In the genomic region with DNA sequence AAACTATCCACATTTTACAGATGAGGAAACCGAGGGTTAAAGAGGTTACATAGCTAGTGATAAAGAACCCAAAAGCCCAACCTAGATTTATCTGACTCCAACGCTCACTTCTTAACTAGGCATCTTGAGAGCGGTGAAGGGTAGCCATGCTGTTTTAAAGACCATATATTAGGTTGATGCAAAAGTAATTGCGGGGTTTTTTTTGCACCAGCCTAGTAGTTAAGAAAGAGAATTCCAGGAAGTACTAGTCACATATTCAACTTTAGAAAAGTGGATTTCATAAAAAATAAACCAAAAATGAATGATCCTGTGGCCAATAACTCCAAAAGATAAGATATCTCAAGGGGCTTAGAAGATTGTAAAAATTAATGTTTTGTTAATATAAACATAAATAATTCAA, we compare ENCODE assay signal across 19 cellular contexts.
"Had no signal": no experiment of that assay in that cellular context is flagged by ENCODE, and none has a peak within 500 bp of the region (broad histone marks: within the 10 kb centered on the region; RNA-seq: fewer than 3 reads in every experiment).

No MANE protein-coding gene starts in this region.

- H3K4me3 Mint-ChIP-seq: activated naive CD4-positive, alpha-beta T cell treated with anti-CD3 and anti-CD28 coated beads for 36 hours; nephron progenitor cell; T-helper 1 cell treated with Interleukin-12 subunit alpha and Interleukin-12 subunit beta and Interleukin-4 antibody, amounts not matched to agents 30 μg/mL and 1 μg/mL, for 36 hours had no signal

- H3K4me1 ChIP-seq: right lobe of liver, spleen had no signal

- H3K9me3 Mint-ChIP-seq: activated naive CD4-positive, alpha-beta T cell treated with anti-CD3 and anti-CD28 coated beads for 36 hours; T-helper 1 cell treated with Interleukin-12 subunit alpha and Interleukin-12 subunit beta and Interleukin-4 antibody, amounts not matched to agents 30 μg/mL and 1 μg/mL, for 36 hours had no signal

- H3K27ac Mint-ChIP-seq: activated naive CD4-positive, alpha-beta T cell treated with anti-CD3 and anti-CD28 coated beads for 36 hours; T-helper 1 cell treated with Interleukin-12 subunit alpha and Interleukin-12 subunit beta and Interleukin-4 antibody, amounts not matched to agents 30 μg/mL and 1 μg/mL, for 36 hours had no signal

- H3K27me3 Mint-ChIP-seq: brain had no signal

- DNase-seq: activated CD4-positive, alpha-beta T cell treated with anti-CD3 and anti-CD28 coated beads for 4 hours; activated CD4-positive, alpha-beta T cell treated with anti-CD3 and anti-CD28 coated beads, Interleukin-2, amount 50 U/mL, for 48 hours; activated CD4-positive, CD25-positive, alpha-beta regulatory T cell; activated naive CD4-positive, alpha-beta T cell treated with anti-CD3 and anti-CD28 coated beads for 36 hours; activated T-cell treated with anti-CD3 and anti-CD28 coated beads, Interleukin-2, amount 50 U/mL, for 48 hours; dermis blood vessel endothelial cell; effector CD8-positive, alpha-beta T cell; heart left ventricle; islet precursor cell; left cardiac atrium; nephron progenitor cell; nucleus accumbens; right lobe of liver; spleen; stimulated activated CD4-positive, alpha-beta T cell treated with anti-CD3 and anti-CD28 coated beads, Interleukin-4, amount 100 ng/mL, for 24 hours; stimulated activated naive CD8-positive, alpha-beta T cell treated with anti-CD3 and anti-CD28 coated beads, Interleukin-15, Interleukin-2, amounts not matched to agents 100 U/mL and 50 U/mL, for 24 hours; T1000 had no signal

- H3K27ac ChIP-seq: heart left ventricle, right lobe of liver, spleen had no signal

- H3K27me3 ChIP-seq: heart left ventricle, right lobe of liver, spleen had no signal

- H3K36me3 Mint-ChIP-seq: brain had no signal

- H3K4me3 ChIP-seq: heart left ventricle, right lobe of liver, spleen had no signal

- ATAC-seq: right lobe of liver; stimulated activated naive CD8-positive, alpha-beta T cell treated with anti-CD3 and anti-CD28 coated beads, Interleukin-15, Interleukin-2, amounts not matched to agents 100 U/mL and 50 U/mL, for 24 hours had no signal

- H3K9me3 ChIP-seq: right lobe of liver, spleen had no signal

- H3K36me3 ChIP-seq: heart left ventricle, right lobe of liver, spleen had no signal
